ENCODE assay signal across 21 cellular contexts in genomic region chr2:15801904-15802303, GRCh38.
"Had no signal": no experiment of that assay in that cellular context is flagged by ENCODE, and none has a peak within 500 bp of the region (broad histone marks: within the 10 kb centered on the region; RNA-seq: fewer than 3 reads in every experiment).

No MANE protein-coding gene starts in this region.

- H3K27ac ChIP-seq: RWPE1 had no signal

- DNase-seq: IMR-90, Karpas-422, KG1, MM.1S, NCI-H1092 treated with DMSO at 0.1 percent for 48 hours, NCI-H1436, NCI-H187, NCI-H2029, NCI-H2081 treated with DMSO at 0.1 percent for 48 hours, NCI-H2171, NCI-H226, NCI-H446, NCI-H510A, NCI-H524 treated with DMSO at 0.1 percent for 48 hours, NCI-H69, NCI-H774, PC-3, SHP77 had no signal

- ATAC-seq: Panc1, PC-3, SK-N-SH treated with all-trans-retinoic acid at 6 μM for 48 hours had no signal
